6 cellular contexts compared by ENCODE assay signal in the genomic region with DNA sequence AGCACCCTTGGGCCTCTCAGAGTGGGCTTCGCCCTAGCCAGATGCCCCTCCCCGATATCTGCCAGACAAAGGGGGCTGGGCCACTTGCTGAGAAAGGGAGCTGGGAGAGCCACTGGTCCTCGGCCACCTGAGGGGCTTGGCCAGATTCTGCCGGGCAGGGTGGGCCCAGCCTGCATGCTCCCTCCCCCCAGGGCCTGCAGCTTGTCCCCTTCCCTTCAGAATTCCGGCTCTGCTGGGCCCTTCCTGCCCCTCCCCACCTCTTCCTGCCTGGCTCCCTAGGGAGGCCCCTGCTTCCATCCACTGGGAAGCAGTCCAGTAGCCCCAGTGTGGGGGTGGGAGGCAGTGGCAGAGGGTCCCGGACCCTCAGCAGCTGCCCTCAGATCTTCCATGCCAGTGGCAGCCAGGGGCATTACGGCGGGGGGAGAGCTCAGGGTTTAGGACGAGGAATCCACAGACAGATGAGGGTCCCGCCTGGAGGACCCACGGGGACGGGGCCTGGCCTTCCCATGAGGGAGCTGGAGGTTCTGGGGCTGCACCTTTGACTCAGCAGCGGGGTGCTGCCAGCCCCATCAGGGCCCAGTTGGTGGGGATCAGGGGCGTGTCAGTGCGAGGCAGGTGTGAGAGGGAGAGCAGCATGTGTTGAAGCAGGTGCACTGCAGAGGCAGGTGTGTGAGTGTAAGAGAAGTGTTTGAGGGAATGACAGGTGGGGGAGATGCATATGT. TPM values are rescaled to one million over a fixed set of nuclear protein-coding genes. Genes with fewer than 3 reads are reported as not detected.
DNase-seq lines count a peak whose midpoint lies in the region; TF ChIP-seq lines count a peak whose summit lies in the region.

No MANE protein-coding gene starts in this region.

- H2AFZ ChIP-seq in parathyroid adenoma = no peak overlapping the region

- H3K27me3 ChIP-seq in parathyroid adenoma (ENCODE audit: control insufficient read depth, insufficient read depth, low read length) = no peaks in the 10 kb centered on the region

- peak overlapping the region; percentile 29 to 78 (median 44) for H3K4me3 Mint-ChIP-seq in IgD-negative memory B cell

- peaks cover 15 to 20% (median 17%) of the 10 kb centered on the region in 3 donors for H3K4me1 Mint-ChIP-seq in IgD-negative memory B cell

- H3K4me3 ChIP-seq in parathyroid adenoma (ENCODE audit: low read depth, low read length) = peak overlapping the region; percentile 30

- H3K4me1 ChIP-seq in parathyroid adenoma = peaks cover 23% of the 10 kb centered on the region

- peak overlapping the region; percentile 75 for H3K27ac ChIP-seq in parathyroid adenoma

- peak overlapping the region; percentile 57 for H3K4me2 ChIP-seq in parathyroid adenoma (ENCODE audit: low read length)

- H3K79me2 ChIP-seq in parathyroid adenoma = no peaks in the 10 kb centered on the region

- no peaks in the 10 kb centered on the region for H3K36me3 ChIP-seq in parathyroid adenoma (ENCODE audit: control insufficient read depth, insufficient read depth, low read length)

- peaks cover 7% of the 10 kb centered on the region for H3K27me3 Mint-ChIP-seq in IgD-negative memory B cell

- TF ChIP-seq CTCF in parathyroid adenoma (IDR thresholded peaks at IDR 0.05) = no peak

- no peak overlapping the region for H3K9ac ChIP-seq in parathyroid adenoma

- H3K36me3 Mint-ChIP-seq in IgD-negative memory B cell = no peaks in the 10 kb centered on the region

- DNase-seq in dermis blood vessel endothelial cell (peak; percentile 44), NCI-H2196 (lab: John Stamatoyannopoulos, UW; ENCODE audit: unreplicated experiment) (no peak), UCSD-AML1 (lab: John Stamatoyannopoulos, UW; ENCODE audit: unreplicated experiment) (no peak), NCI-H2107 (lab: John Stamatoyannopoulos, UW) (no peak)

- H3K9me3 Mint-ChIP-seq in IgD-negative memory B cell = no peaks in the 10 kb centered on the region

- H3K27ac Mint-ChIP-seq in IgD-negative memory B cell = peak overlapping the region in 2 of 3 donors; percentile 84 to 97

- H3K9me3 ChIP-seq in parathyroid adenoma (ENCODE audit: control insufficient read depth, low read length) = no peaks in the 10 kb centered on the region

RNA-seq across cellular contexts. Expression of gene CRIP2, which starts 2.5 kb away (rescaled TPM):
- polyA plus RNA-seq in IgD-negative memory B cell = 70.8 TPM
- total RNA-seq in dermis blood vessel endothelial cell = 265 and 324 TPM in 2 replicates

RNA-seq across cellular contexts. Expression of gene CRIP1, which starts 9.6 kb away (rescaled TPM):
- polyA plus RNA-seq in IgD-negative memory B cell = 1,925 TPM
- total RNA-seq in dermis blood vessel endothelial cell = 0.42 and 0.68 TPM in 2 replicates

RNA-seq across cellular contexts. Expression of gene TEDC1, which starts 13.9 kb away (rescaled TPM):
- polyA plus RNA-seq in IgD-negative memory B cell = 11.8 TPM
- total RNA-seq in dermis blood vessel endothelial cell = 9.7 and 18.0 TPM in 2 replicates

RNA-seq across cellular contexts. Expression of gene TMEM121, which starts 49.3 kb away (rescaled TPM):
- 5.5 TPM for polyA plus RNA-seq in IgD-negative memory B cell
- total RNA-seq in dermis blood vessel endothelial cell = 4.6 and 11.7 TPM in 2 replicates

RNA-seq across cellular contexts. Expression of gene MTA1, which starts 57.5 kb away (rescaled TPM):
- polyA plus RNA-seq in IgD-negative memory B cell = 3.7 TPM
- total RNA-seq in dermis blood vessel endothelial cell = 43.4 and 55.5 TPM in 2 replicates
